Comparison of ENCODE assay signal across 17 cellular contexts in genomic region chr6:23654745-23655144, GRCh38.
"Had no signal": no experiment of that assay in that cellular context is flagged by ENCODE, and none has a peak within 500 bp of the region (broad histone marks: within the 10 kb centered on the region; RNA-seq: fewer than 3 reads in every experiment).

No MANE protein-coding gene starts in this region.

- H3K4me3 Mint-ChIP-seq: activated CD4-positive, alpha-beta memory T cell treated with anti-CD3 and anti-CD28 coated beads for 36 hours; activated CD8-positive, alpha-beta memory T cell treated with anti-CD3 and anti-CD28 coated beads, Interleukin-2, amount 10 ng/mL, durations not matched to agents 7 days and 5 days; activated naive CD4-positive, alpha-beta T cell treated with anti-CD3 and anti-CD28 coated beads, Interleukin-2, amount 50 U/mL, for 24 hours; activated T-cell treated with anti-CD3 and anti-CD28 coated beads, Interleukin-2, amount 50 U/mL, for 4 hours; stimulated activated naive CD8-positive, alpha-beta T cell treated with anti-CD3 and anti-CD28 coated beads, Interleukin-15, amount 100 ng/mL, for 72 hours; T-helper 1 cell treated with Interleukin-12 subunit alpha and Interleukin-12 subunit beta and Interleukin-4 antibody, amounts not matched to agents 30 μg/mL and 1 μg/mL, for 36 hours had no signal

- H3K27ac ChIP-seq: adrenal gland, cardiac muscle cell, coronary artery, lower lobe of right lung, right atrium auricular region, skin epidermis, thoracic aorta, WERI-Rb-1 had no signal

- H3K27me3 Mint-ChIP-seq: activated CD4-positive, alpha-beta memory T cell treated with anti-CD3 and anti-CD28 coated beads for 36 hours; activated CD8-positive, alpha-beta memory T cell treated with anti-CD3 and anti-CD28 coated beads, Interleukin-2, amount 10 ng/mL, durations not matched to agents 7 days and 5 days; stimulated activated naive CD8-positive, alpha-beta T cell treated with anti-CD3 and anti-CD28 coated beads, Interleukin-15, amount 100 ng/mL, for 72 hours had no signal

- H3K27ac Mint-ChIP-seq: activated CD4-positive, alpha-beta memory T cell treated with anti-CD3 and anti-CD28 coated beads for 36 hours; activated CD8-positive, alpha-beta memory T cell treated with anti-CD3 and anti-CD28 coated beads, Interleukin-2, amount 10 ng/mL, durations not matched to agents 7 days and 5 days; activated naive CD4-positive, alpha-beta T cell treated with anti-CD3 and anti-CD28 coated beads, Interleukin-2, amount 50 U/mL, for 24 hours; stimulated activated naive CD8-positive, alpha-beta T cell treated with anti-CD3 and anti-CD28 coated beads, Interleukin-15, amount 100 ng/mL, for 72 hours; T-helper 1 cell treated with Interleukin-12 subunit alpha and Interleukin-12 subunit beta and Interleukin-4 antibody, amounts not matched to agents 30 μg/mL and 1 μg/mL, for 36 hours had no signal

- H3K9me3 ChIP-seq: adrenal gland, lower lobe of right lung, right atrium auricular region, thoracic aorta had no signal

- H3K4me1 ChIP-seq: adrenal gland, lower lobe of right lung, right atrium auricular region had no signal

- H3K36me3 Mint-ChIP-seq: activated CD4-positive, alpha-beta memory T cell treated with anti-CD3 and anti-CD28 coated beads for 36 hours; activated CD8-positive, alpha-beta memory T cell treated with anti-CD3 and anti-CD28 coated beads, Interleukin-2, amount 10 ng/mL, durations not matched to agents 7 days and 5 days; activated naive CD4-positive, alpha-beta T cell treated with anti-CD3 and anti-CD28 coated beads, Interleukin-2, amount 50 U/mL, for 24 hours had no signal

- H3K4me1 Mint-ChIP-seq: activated CD8-positive, alpha-beta memory T cell treated with anti-CD3 and anti-CD28 coated beads, Interleukin-2, amount 10 ng/mL, durations not matched to agents 7 days and 5 days; activated naive CD4-positive, alpha-beta T cell treated with anti-CD3 and anti-CD28 coated beads, Interleukin-2, amount 50 U/mL, for 24 hours; stimulated activated naive CD8-positive, alpha-beta T cell treated with anti-CD3 and anti-CD28 coated beads, Interleukin-15, amount 100 ng/mL, for 72 hours had no signal

- ATAC-seq: activated CD8-positive, alpha-beta memory T cell treated with anti-CD3 and anti-CD28 coated beads, Interleukin-2, amount 10 ng/mL, durations not matched to agents 7 days and 5 days; activated T-cell treated with anti-CD3 and anti-CD28 coated beads, Interleukin-2, amount 50 U/mL, for 4 hours; lower lobe of right lung; stimulated activated naive CD8-positive, alpha-beta T cell treated with anti-CD3 and anti-CD28 coated beads, Interleukin-15, amount 100 ng/mL, for 72 hours had no signal

- H3K9me3 Mint-ChIP-seq: activated naive CD4-positive, alpha-beta T cell treated with anti-CD3 and anti-CD28 coated beads, Interleukin-2, amount 50 U/mL, for 24 hours; activated T-cell treated with anti-CD3 and anti-CD28 coated beads, Interleukin-2, amount 50 U/mL, for 4 hours; stimulated activated naive CD8-positive, alpha-beta T cell treated with anti-CD3 and anti-CD28 coated beads, Interleukin-15, amount 100 ng/mL, for 72 hours; T-helper 1 cell treated with Interleukin-12 subunit alpha and Interleukin-12 subunit beta and Interleukin-4 antibody, amounts not matched to agents 30 μg/mL and 1 μg/mL, for 36 hours had no signal

- H3K4me3 ChIP-seq: adrenal gland, cardiac muscle cell, coronary artery, lower lobe of right lung, right atrium auricular region, skin epidermis, thoracic aorta had no signal

- H3K27me3 ChIP-seq: adrenal gland, cardiac muscle cell, right atrium auricular region had no signal

- DNase-seq: activated CD4-positive, alpha-beta memory T cell treated with anti-CD3 and anti-CD28 coated beads for 36 hours; activated CD8-positive, alpha-beta memory T cell treated with anti-CD3 and anti-CD28 coated beads, Interleukin-2, amount 10 ng/mL, durations not matched to agents 7 days and 5 days; activated effector memory CD4-positive, alpha-beta T cell treated with anti-CD3 and anti-CD28 coated beads, Interleukin-2, amount 50 U/mL, for 16 hours; activated T-cell treated with anti-CD3 and anti-CD28 coated beads, Interleukin-2, amount 50 U/mL, for 4 hours; adrenal gland; kidney glomerular epithelial cell; lower lobe of right lung; posterior cingulate gyrus; stimulated activated naive CD8-positive, alpha-beta T cell treated with anti-CD3 and anti-CD28 coated beads, Interleukin-15, amount 100 ng/mL, for 72 hours; WERI-Rb-1 had no signal

- H3K36me3 ChIP-seq: adrenal gland, cardiac muscle cell, lower lobe of right lung, right atrium auricular region, thoracic aorta, WERI-Rb-1 had no signal
